ENCODE assay signal across 8 cellular contexts in the genomic region with DNA sequence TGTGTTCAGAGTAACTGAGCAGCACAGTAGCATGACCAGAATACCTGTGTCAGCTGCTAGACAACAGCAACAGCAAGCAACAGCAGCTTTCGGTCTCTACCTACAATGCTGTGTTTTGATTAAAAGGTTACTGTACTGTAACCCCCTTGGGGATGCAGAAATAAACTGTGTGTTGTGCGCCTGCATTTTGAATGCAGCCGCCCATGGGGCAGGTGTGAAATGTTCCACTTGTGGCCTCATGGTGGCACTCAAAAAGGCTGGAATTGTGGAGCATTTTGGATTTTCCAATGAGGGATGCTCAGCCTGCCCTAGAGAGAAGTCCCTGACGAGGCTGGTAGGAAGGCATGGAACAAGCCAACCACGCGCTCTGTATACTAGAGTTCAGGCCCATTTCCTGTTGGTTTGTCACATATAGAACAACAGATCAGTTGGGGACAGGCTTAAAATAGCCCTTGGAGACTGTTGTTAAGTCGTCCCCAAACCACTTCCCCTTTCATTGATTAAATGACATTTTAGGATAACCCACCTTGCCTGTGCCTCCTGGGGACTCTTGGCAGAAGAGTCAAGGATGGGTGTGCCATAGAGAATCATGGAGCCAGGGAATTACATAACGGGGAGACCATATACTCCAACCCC. TPM values are rescaled to one million over a fixed set of nuclear protein-coding genes. Genes with fewer than 3 reads are reported as not detected.
DNase-seq lines count a peak whose midpoint lies in the region; ATAC-seq, FAIRE-seq and TF ChIP-seq lines count a peak whose summit lies in the region.

No MANE protein-coding gene starts in this region.

- no peak overlapping the region for H3K9ac ChIP-seq in endodermal cell (ENCODE audit: extremely low read depth, low read length, poor library complexity, severe bottlenecking)

- FAIRE-seq in frontal cortex (lab: Jason Lieb, UNC) = no peak

- 86 to 88% methylated on average over 6 to 8 of the region's 8 CpGs for WGBS in endodermal cell (ENCODE audit: insufficient coverage in 1 of 2, insufficient read length in 1 of 2), 2 experiments

- H3K9me3 ChIP-seq in right atrium auricular region = no peaks in the 10 kb centered on the region
- no peaks in the 10 kb centered on the region for H3K9me3 ChIP-seq in endodermal cell (ENCODE audit: control insufficient read depth, low read length)
- no peaks in the 10 kb centered on the region for H3K9me3 ChIP-seq in tibial artery

- H3K27ac Mint-ChIP-seq in endodermal cell = no peak overlapping the region

- DNase-seq in Right ventricle myocardium superior = no peak
- DNase-seq in right atrium auricular region (ENCODE audit: low spot score) = no peak
- DNase-seq in NCI-H345 treated with DMSO at 0.1 percent for 48 hours (lab: John Stamatoyannopoulos, UW; ENCODE audit: unreplicated experiment) = peak; percentile 12
- peak; percentile 67 for DNase-seq in endodermal cell
- DNase-seq in tibial artery = no peak
- DNase-seq in frontal cortex (ENCODE audit: low spot score in 2 of 2) = no peak
- no peak for DNase-seq in activated naive CD4-positive, alpha-beta T cell treated with Interleukin-2 at 50 U/mL for 16 hours

- H3K4me1 Mint-ChIP-seq in endodermal cell = peaks cover 3% of the 10 kb centered on the region

- no peak overlapping the region for H3K27ac ChIP-seq in right atrium auricular region
- no peak overlapping the region for H3K27ac ChIP-seq in endodermal cell (ENCODE audit: low read depth, low read length)
- no peak overlapping the region for H3K27ac ChIP-seq in tibial artery

- no peaks in the 10 kb centered on the region for H3K27me3 ChIP-seq in right atrium auricular region
- no peaks in the 10 kb centered on the region for H3K27me3 ChIP-seq in endodermal cell (ENCODE audit: control insufficient read depth, insufficient read depth, low read length, poor library complexity, severe bottlenecking)
- H3K27me3 ChIP-seq in tibial artery = no peaks in the 10 kb centered on the region

- peak in 1 of 2 donors; percentile 53 for TF ChIP-seq CTCF in right atrium auricular region (IDR thresholded peaks at IDR 0.05)
- TF ChIP-seq CTCF in endodermal cell (conservative IDR thresholded peaks at IDR 0.05) = peak; percentile 66
- peak; percentile 46 to 51 for TF ChIP-seq CTCF in tibial artery (IDR thresholded peaks at IDR 0.05)

- H3K4me3 ChIP-seq in right atrium auricular region (no peak overlapping the region), endodermal cell (ENCODE audit: low read length) (no peak overlapping the region), tibial artery (no peak overlapping the region)

- no peaks in the 10 kb centered on the region for H3K9me3 Mint-ChIP-seq in endodermal cell

- peaks cover 17% of the 10 kb centered on the region for H3K36me3 Mint-ChIP-seq in endodermal cell (ENCODE audit: low read depth)

- H3K4me1 ChIP-seq in right atrium auricular region (no peaks in the 10 kb centered on the region), endodermal cell (ENCODE audit: control insufficient read depth, insufficient read depth, low read length) (no peaks in the 10 kb centered on the region), tibial artery (no peaks in the 10 kb centered on the region)

- no peaks in the 10 kb centered on the region for H3K27me3 Mint-ChIP-seq in endodermal cell (ENCODE audit: insufficient read depth)

- peak; percentile 69 for ATAC-seq in Right ventricle myocardium superior (ENCODE audit: poor library complexity)
- peak; percentile 84 for ATAC-seq in HG02852 (IDR thresholded peaks at IDR 0.05; ENCODE audit: unreplicated experiment)

- H3K36me3 ChIP-seq in right atrium auricular region (peaks cover 27% of the 10 kb centered on the region), endodermal cell (ENCODE audit: control insufficient read depth, insufficient read depth, low read length) (no peaks in the 10 kb centered on the region), tibial artery (peaks cover 32 to 70% (median 48%) of the 10 kb centered on the region in 3 donors)

- H3K4me3 Mint-ChIP-seq in endodermal cell = no peak overlapping the region

- intact Hi-C loops in Right ventricle myocardium superior (cut with DNase I) (no loop called here), tibial artery (cut with DNase I; ENCODE audit: low total_unique reads) (loop anchor here (2.0 kb wide), 1 partner anchor 110 kb away; no protein-coding TSS in a partner anchor)

RNA-seq across cellular contexts. Expression of a gene that starts 27.1 kb away (rescaled TPM):
- total RNA-seq in Right ventricle myocardium superior = 88.4 TPM
- 10 to 100 TPM; 42.3 to 54.2 TPM for total RNA-seq in right atrium auricular region
- 10 to 100 TPM; 28.5 to 30.8 TPM for total RNA-seq in endodermal cell
- polyA plus RNA-seq in endodermal cell (2013, experiment 1 of 2) = 38.0 TPM
- 30.3 TPM for polyA plus RNA-seq in endodermal cell (2013, experiment 2 of 2)
- 3.3 TPM for total RNA-seq in frontal cortex

RNA-seq across cellular contexts. Expression of a gene that starts 44.2 kb away (rescaled TPM):
- total RNA-seq in Right ventricle myocardium superior (8.0 TPM), right atrium auricular region (1 to 10 TPM; 7.3 to 7.9 TPM), endodermal cell (10 to 100 TPM; 18.2 to 19.2 TPM), frontal cortex (32.6 TPM)
- polyA plus RNA-seq in endodermal cell (2013, experiment 1 of 2) = 23.8 TPM
- 25.6 TPM for polyA plus RNA-seq in endodermal cell (2013, experiment 2 of 2)

Comparison
In these comparisons a context has a peak if more than half of its experiments do, and no peak if none do; other contexts are left out.
1. DNase-seq: peak in NCI-H345 treated with DMSO at 0.1 percent for 48 hours (single experiment) and endodermal cell (single experiment); none in Right ventricle myocardium superior (single experiment), right atrium auricular region (single experiment), tibial artery (0 of 2), frontal cortex (0 of 2) and activated naive CD4-positive, alpha-beta T cell treated with Interleukin-2 at 50 U/mL for 16 hours (single experiment).